In the genomic region with DNA sequence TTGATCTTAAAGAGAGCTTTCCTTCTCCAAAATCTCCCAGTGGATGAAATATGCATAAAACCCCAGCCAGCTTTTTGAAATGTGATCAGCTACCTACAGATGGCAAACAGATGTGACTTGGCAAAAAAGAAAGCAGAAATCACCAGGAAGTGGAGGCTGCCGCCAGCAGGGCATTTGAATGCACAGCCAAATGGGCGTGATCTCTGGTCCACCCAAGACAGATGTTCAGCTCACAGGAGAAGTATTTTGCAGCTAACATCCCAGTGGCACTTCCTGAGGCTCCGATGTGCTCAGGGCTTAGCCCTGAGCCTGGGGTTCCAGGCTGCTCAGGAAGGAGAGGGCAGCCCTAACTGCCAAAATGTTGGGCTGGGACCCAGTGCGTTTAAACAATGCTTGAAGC, we compare ENCODE assay signal across 7 cellular contexts.
A peak's percentile ranks its signal among the peaks of the same experiment; 100 is the strongest.
DNase-seq lines count a peak whose midpoint lies in the region; ATAC-seq and TF ChIP-seq lines count a peak whose summit lies in the region.

No MANE protein-coding gene starts in this region.

- H3K4me3 Mint-ChIP-seq in activated T-helper 2 cell treated with anti-CD3 and anti-CD28 coated beads, Interferon-gamma antibody, Interleukin-2, Interleukin-4, amounts not matched to agents 10 μg/mL and 5 μg/mL and 100 μg/mL, durations not matched to agents 14 hours and 24 hours and 36 hours (ENCODE audit: low read depth): no peak overlapping the region
- H3K4me3 Mint-ChIP-seq in naive thymus-derived CD8-positive, alpha-beta T cell: peak overlapping the region in 1 of 10 donors; percentile 18
- H3K4me3 Mint-ChIP-seq in mesothelial cell of epicardium: no peak overlapping the region
- H3K4me3 Mint-ChIP-seq in Caco-2 (ENCODE audit: unreplicated experiment): no peak overlapping the region

- H3K4me1 Mint-ChIP-seq in activated T-helper 2 cell treated with anti-CD3 and anti-CD28 coated beads, Interferon-gamma antibody, Interleukin-2, Interleukin-4, amounts not matched to agents 10 μg/mL and 5 μg/mL and 100 μg/mL, durations not matched to agents 14 hours and 24 hours and 36 hours (ENCODE audit: low read depth): peaks cover 35% of the 10 kb centered on the region
- peaks cover 40 to 88% (median 83%) of the 10 kb centered on the region in 4 donors for H3K4me1 Mint-ChIP-seq in naive thymus-derived CD8-positive, alpha-beta T cell
- H3K4me1 Mint-ChIP-seq in mesothelial cell of epicardium: no peaks in the 10 kb centered on the region
- no peaks in the 10 kb centered on the region for H3K4me1 Mint-ChIP-seq in Caco-2 (ENCODE audit: low read depth, unreplicated experiment)

- H3K4me3 ChIP-seq in prostate gland (no peak overlapping the region), Caco-2 (ENCODE audit: low read depth, low read length) (no peak overlapping the region)

- no peaks in the 10 kb centered on the region for H3K9me3 ChIP-seq in prostate gland
- H3K9me3 ChIP-seq in Caco-2: no peaks in the 10 kb centered on the region

- no peak for TF ChIP-seq POLR2A in prostate gland (IDR thresholded peaks at IDR 0.05)

- DNase-seq in GM10266 (ENCODE audit: extremely low spot score) (no peak), prostate gland (ENCODE audit: low spot score) (no peak), mesothelial cell of epicardium (ENCODE audit: low spot score in 2 of 2, unreplicated experiment in 2 of 2) (no peak), Caco-2 (no peak)
- no peak for DNase-seq in activated T-helper 2 cell treated with anti-CD3 and anti-CD28 coated beads, Interferon-gamma antibody, Interleukin-2, Interleukin-4, amounts not matched to agents 10 μg/mL and 5 μg/mL and 100 μg/mL, durations not matched to agents 14 hours and 24 hours and 36 hours (ENCODE audit: low spot score)
- DNase-seq in naive thymus-derived CD8-positive, alpha-beta T cell: no peak

- no peak overlapping the region for H3K27ac ChIP-seq in prostate gland

- peak; percentile 20 for TF ChIP-seq CTCF in GM10266 (IDR thresholded peaks at IDR 0.05; ENCODE audit: control insufficient read depth, insufficient read depth, low read depth, missing control alignments)
- TF ChIP-seq CTCF in prostate gland (IDR thresholded peaks at IDR 0.05): no peak
- no peak for TF ChIP-seq CTCF in mesothelial cell of epicardium (IDR thresholded peaks at IDR 0.05; ENCODE audit: unreplicated experiment)
- no peak for TF ChIP-seq CTCF in Caco-2 (IDR thresholded peaks at IDR 0.05; ENCODE audit: insufficient read depth in 1 of 2, low read depth in 1 of 2, low read length in 1 of 2, severe bottlenecking in 1 of 2, unreplicated experiment in 1 of 2)

- no TSS peak for BruUV-seq in Caco-2 (replicated peaks; lab: Mats Ljungman, UMichigan)

- POLR2A ChIA-PET in naive thymus-derived CD8-positive, alpha-beta T cell (lab: Charles Lee): interaction anchor here (0.9 to 3.1 kb wide), 5 partner anchors 10 to 57 kb away, joined by 3 to 30 read pairs (median 6); no protein-coding TSS in a partner anchor
- POLR2A ChIA-PET in Caco-2 (lab: Charles Lee): no interaction called here

- H3K27me3 ChIP-seq in prostate gland (replicated peaks; ENCODE audit: insufficient read depth): no peaks in the 10 kb centered on the region
- H3K27me3 ChIP-seq in Caco-2 (replicated peaks; ENCODE audit: control insufficient read depth, insufficient read depth, low read length): no peaks in the 10 kb centered on the region

- H3K27ac Mint-ChIP-seq in activated T-helper 2 cell treated with anti-CD3 and anti-CD28 coated beads, Interferon-gamma antibody, Interleukin-2, Interleukin-4, amounts not matched to agents 10 μg/mL and 5 μg/mL and 100 μg/mL, durations not matched to agents 14 hours and 24 hours and 36 hours: peak overlapping the region; percentile 40
- H3K27ac Mint-ChIP-seq in naive thymus-derived CD8-positive, alpha-beta T cell: peak overlapping the region; percentile 55 to 92 (median 86)
- H3K27ac Mint-ChIP-seq in mesothelial cell of epicardium: no peak overlapping the region
- no peak overlapping the region for H3K27ac Mint-ChIP-seq in Caco-2 (ENCODE audit: unreplicated experiment)

- 79% methylated on average over 4 of the region's 4 CpGs for WGBS in prostate gland

- H3K36me3 Mint-ChIP-seq in activated T-helper 2 cell treated with anti-CD3 and anti-CD28 coated beads, Interferon-gamma antibody, Interleukin-2, Interleukin-4, amounts not matched to agents 10 μg/mL and 5 μg/mL and 100 μg/mL, durations not matched to agents 14 hours and 24 hours and 36 hours (ENCODE audit: low read depth): peaks cover 62% of the 10 kb centered on the region
- H3K36me3 Mint-ChIP-seq in naive thymus-derived CD8-positive, alpha-beta T cell: peaks cover 0 to 95% (median 14%) of the 10 kb centered on the region in 3 donors
- H3K36me3 Mint-ChIP-seq in mesothelial cell of epicardium (peaks cover 9% of the 10 kb centered on the region), Caco-2 (ENCODE audit: insufficient read depth, unreplicated experiment) (no peaks in the 10 kb centered on the region)

- H3K9me3 Mint-ChIP-seq in activated T-helper 2 cell treated with anti-CD3 and anti-CD28 coated beads, Interferon-gamma antibody, Interleukin-2, Interleukin-4, amounts not matched to agents 10 μg/mL and 5 μg/mL and 100 μg/mL, durations not matched to agents 14 hours and 24 hours and 36 hours: no peaks in the 10 kb centered on the region
- H3K9me3 Mint-ChIP-seq in naive thymus-derived CD8-positive, alpha-beta T cell: no peaks in the 10 kb centered on the region
- H3K9me3 Mint-ChIP-seq in mesothelial cell of epicardium (no peaks in the 10 kb centered on the region), Caco-2 (ENCODE audit: unreplicated experiment) (no peaks in the 10 kb centered on the region)

- CTCF ChIA-PET in Caco-2 (lab: Charles Lee): no interaction called here

- H3K27me3 Mint-ChIP-seq in activated T-helper 2 cell treated with anti-CD3 and anti-CD28 coated beads, Interferon-gamma antibody, Interleukin-2, Interleukin-4, amounts not matched to agents 10 μg/mL and 5 μg/mL and 100 μg/mL, durations not matched to agents 14 hours and 24 hours and 36 hours (ENCODE audit: low read depth): no peaks in the 10 kb centered on the region
- no peaks in the 10 kb centered on the region for H3K27me3 Mint-ChIP-seq in naive thymus-derived CD8-positive, alpha-beta T cell
- H3K27me3 Mint-ChIP-seq in mesothelial cell of epicardium (ENCODE audit: low read depth): no peaks in the 10 kb centered on the region
- H3K27me3 Mint-ChIP-seq in Caco-2 (ENCODE audit: insufficient read depth, unreplicated experiment): no peaks in the 10 kb centered on the region

- H3K36me3 ChIP-seq in prostate gland: no peaks in the 10 kb centered on the region
- H3K36me3 ChIP-seq in Caco-2 (ENCODE audit: control insufficient read depth, insufficient read depth, low read length): no peaks in the 10 kb centered on the region; the same call in 1 of the 2 replicates

- intact Hi-C loops in activated T-helper 2 cell treated with anti-CD3 and anti-CD28 coated beads, Interferon-gamma antibody, Interleukin-2, Interleukin-4, amounts not matched to agents 10 μg/mL and 5 μg/mL and 100 μg/mL, durations not matched to agents 14 hours and 24 hours and 36 hours (cut with micrococcal nuclease): loop anchor here (10.0 kb wide), 2 partner anchors 325 to 545 kb away; partner anchors contain the start of genes CPSF2 and NDUFB1
- intact Hi-C loops in prostate gland (cut with DNase I) (no loop called here), Caco-2 (cut with micrococcal nuclease; ENCODE audit: unreplicated experiment) (no loop called here)

- ATAC-seq in HG03432 (IDR thresholded peaks at IDR 0.05; ENCODE audit: unreplicated experiment): peak; percentile 41
- ATAC-seq in naive thymus-derived CD8-positive, alpha-beta T cell: peak; percentile 22 to 51

- H3K4me1 ChIP-seq in prostate gland (replicated peaks): no peaks in the 10 kb centered on the region
- H3K4me1 ChIP-seq in Caco-2: no peaks in the 10 kb centered on the region

Comparison
In these comparisons a context has a peak if more than half of its experiments do, and no peak if none do; other contexts are left out.
1. H3K27ac Mint-ChIP-seq: peak in activated T-helper 2 cell treated with anti-CD3 and anti-CD28 coated beads, Interferon-gamma antibody, Interleukin-2, Interleukin-4, amounts not matched to agents 10 μg/mL and 5 μg/mL and 100 μg/mL, durations not matched to agents 14 hours and 24 hours and 36 hours (single experiment) and naive thymus-derived CD8-positive, alpha-beta T cell (10 of 10); none in mesothelial cell of epicardium (single experiment) and Caco-2 (single experiment).